Comparison of ENCODE assay signal across 1 cellular context in the genomic region with DNA sequence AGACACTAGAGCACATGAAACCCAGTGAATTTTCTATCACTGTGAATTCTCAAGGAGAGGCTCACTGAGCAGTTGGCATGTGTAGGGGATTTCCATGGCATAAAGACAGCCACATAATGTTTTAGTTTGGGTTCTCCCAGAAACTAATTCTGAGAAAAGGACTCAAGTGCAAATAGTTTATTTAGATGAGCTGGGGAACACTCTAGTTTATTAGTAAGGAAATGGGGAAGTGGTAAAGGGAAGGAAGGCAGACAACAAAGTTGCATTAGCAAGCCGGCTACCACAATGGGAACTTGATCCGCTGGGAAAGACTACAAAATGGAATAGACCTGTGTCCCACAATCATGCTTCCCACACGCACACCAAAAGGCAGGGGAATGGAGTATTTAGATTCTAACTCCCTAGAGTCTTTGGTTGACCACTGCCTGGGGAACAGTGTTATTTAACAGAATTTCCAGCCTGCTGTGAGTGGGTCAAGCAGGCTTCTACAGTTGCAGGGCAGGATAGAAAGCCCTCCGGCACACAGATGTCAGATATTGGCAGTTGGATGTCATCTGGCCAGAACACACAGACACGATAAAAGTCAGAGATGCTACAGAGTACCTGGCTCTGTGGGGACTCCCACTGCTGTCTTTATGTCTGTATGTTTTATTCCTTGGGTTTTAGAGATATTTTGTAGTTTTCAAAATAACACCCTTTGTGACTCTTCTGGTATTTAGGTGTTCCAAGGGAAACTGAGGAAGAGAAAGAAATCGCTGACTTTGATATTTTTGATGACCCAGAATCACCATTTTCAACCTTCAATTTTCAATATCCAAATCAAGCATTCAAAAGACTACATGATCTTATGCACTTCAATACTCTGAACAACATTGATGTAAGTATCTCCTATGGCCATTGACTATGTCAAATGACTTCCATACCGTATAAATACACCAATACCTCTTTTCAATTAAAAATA.
TF ChIP-seq lines count a peak whose summit lies in the region.

No MANE protein-coding gene starts in this region.

TF ChIP-seq in K562, 482 proteins besides CTCF, POLR2A, EP300 and RAD21:
- TF ChIP-seq MAFK (IDR thresholded peaks at IDR 0.05; ENCODE audit: low read length) (peak; percentile 53; the same call in 1 of the 2 replicates), MAFF (IDR thresholded peaks at IDR 0.05; ENCODE audit: low read length) (peak; percentile 72), C11orf30 (IDR thresholded peaks at IDR 0.05; ENCODE audit: low read depth) (peak; percentile 56), MAFG (tag; conservative IDR thresholded peaks at IDR 0.05) (peak; percentile 47; the same call in 1 of the 2 replicates), ZNF316 (IDR thresholded peaks at IDR 0.05) (peak; percentile 79)
- TF ChIP-seq, protein P1, sequence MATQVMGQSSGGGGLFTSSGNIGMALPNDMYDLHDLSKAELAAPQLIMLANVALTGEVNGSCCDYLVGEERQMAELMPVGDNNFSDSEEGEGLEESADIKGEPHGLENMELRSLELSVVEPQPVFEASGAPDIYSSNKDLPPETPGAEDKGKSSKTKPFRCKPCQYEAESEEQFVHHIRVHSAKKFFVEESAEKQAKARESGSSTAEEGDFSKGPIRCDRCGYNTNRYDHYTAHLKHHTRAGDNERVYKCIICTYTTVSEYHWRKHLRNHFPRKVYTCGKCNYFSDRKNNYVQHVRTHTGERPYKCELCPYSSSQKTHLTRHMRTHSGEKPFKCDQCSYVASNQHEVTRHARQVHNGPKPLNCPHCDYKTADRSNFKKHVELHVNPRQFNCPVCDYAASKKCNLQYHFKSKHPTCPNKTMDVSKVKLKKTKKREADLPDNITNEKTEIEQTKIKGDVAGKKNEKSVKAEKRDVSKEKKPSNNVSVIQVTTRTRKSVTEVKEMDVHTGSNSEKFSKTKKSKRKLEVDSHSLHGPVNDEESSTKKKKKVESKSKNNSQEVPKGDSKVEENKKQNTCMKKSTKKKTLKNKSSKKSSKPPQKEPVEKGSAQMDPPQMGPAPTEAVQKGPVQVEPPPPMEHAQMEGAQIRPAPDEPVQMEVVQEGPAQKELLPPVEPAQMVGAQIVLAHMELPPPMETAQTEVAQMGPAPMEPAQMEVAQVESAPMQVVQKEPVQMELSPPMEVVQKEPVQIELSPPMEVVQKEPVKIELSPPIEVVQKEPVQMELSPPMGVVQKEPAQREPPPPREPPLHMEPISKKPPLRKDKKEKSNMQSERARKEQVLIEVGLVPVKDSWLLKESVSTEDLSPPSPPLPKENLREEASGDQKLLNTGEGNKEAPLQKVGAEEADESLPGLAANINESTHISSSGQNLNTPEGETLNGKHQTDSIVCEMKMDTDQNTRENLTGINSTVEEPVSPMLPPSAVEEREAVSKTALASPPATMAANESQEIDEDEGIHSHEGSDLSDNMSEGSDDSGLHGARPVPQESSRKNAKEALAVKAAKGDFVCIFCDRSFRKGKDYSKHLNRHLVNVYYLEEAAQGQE (CRISPR knock-in tag; IDR thresholded peaks at IDR 0.05; ENCODE audit: low read depth), result no peak
